Comparison of ENCODE assay signal across 8 cellular contexts in genomic region chr1:16888806-16889178, GRCh38. TPM values are rescaled to one million over a fixed set of nuclear protein-coding genes. Genes with fewer than 3 reads are reported as not detected.
A peak's percentile ranks its signal among the peaks of the same experiment; 100 is the strongest.
DNase-seq lines count a peak whose midpoint lies in the region; ATAC-seq and TF ChIP-seq lines count a peak whose summit lies in the region.

No MANE protein-coding gene starts in this region.

- intact Hi-C loops in right lobe of liver (cut with DNase I) = no loop called here
- intact Hi-C loops in tibial artery (cut with DNase I; ENCODE audit: low total_unique reads) = no loop called here

- peaks cover 20% of the 10 kb centered on the region for H3K4me1 Mint-ChIP-seq in activated T-cell treated with anti-CD3 and anti-CD28 coated beads, Interleukin-2, amount 50 U/mL, for 24 hours (ENCODE audit: low read depth)

- TF ChIP-seq CTCF in cardiac fibroblast (IDR thresholded peaks at IDR 0.05; ENCODE audit: low read depth, low read length) (no peak), right lobe of liver (IDR thresholded peaks at IDR 0.05) (no peak), tibial artery (IDR thresholded peaks at IDR 0.05) (no peak)

- peak overlapping the region; percentile 94 for H3K27ac Mint-ChIP-seq in activated T-cell treated with anti-CD3 and anti-CD28 coated beads, Interleukin-2, amount 50 U/mL, for 24 hours

- H3K27me3 Mint-ChIP-seq in activated T-cell treated with anti-CD3 and anti-CD28 coated beads, Interleukin-2, amount 50 U/mL, for 24 hours = no peaks in the 10 kb centered on the region

- no peaks in the 10 kb centered on the region for H3K9me3 ChIP-seq in right lobe of liver
- no peaks in the 10 kb centered on the region for H3K9me3 ChIP-seq in tibial artery

- H3K4me3 ChIP-seq in cardiac fibroblast (replicated peaks in 1 of 2; ENCODE audit: low read depth in 2 of 2, low read length in 2 of 2) (peak overlapping the region; percentile 53 to 63), right lobe of liver (peak overlapping the region; percentile 63 to 68 (median 67)), tibial artery (peak overlapping the region; percentile 55 to 62)

- ATAC-seq in right lobe of liver (peak; percentile 37 to 62 (median 46)), GM19328 (IDR thresholded peaks at IDR 0.05; ENCODE audit: unreplicated experiment) (no peak)

- H3K9me3 Mint-ChIP-seq in activated T-cell treated with anti-CD3 and anti-CD28 coated beads, Interleukin-2, amount 50 U/mL, for 24 hours = no peaks in the 10 kb centered on the region

- DNase-seq in activated T-cell treated with anti-CD3 and anti-CD28 coated beads, Interleukin-2, amount 50 U/mL, for 24 hours = no peak
- DNase-seq in activated T-cell treated with anti-CD3 and anti-CD28 coated beads, Interleukin-2, amount 50 U/mL, for 1 hour = no peak
- DNase-seq in cardiac fibroblast (ENCODE audit: low read depth in 2 of 2) = peak; percentile 20 to 43
- no peak for DNase-seq in right lobe of liver
- DNase-seq in tibial artery = peak; percentile 27 to 70
- DNase-seq in NCI-H524 treated with DMSO at 0.1 percent for 48 hours (lab: John Stamatoyannopoulos, UW) = no peak
- DNase-seq in NCI-H2081 treated with DMSO at 0.1 percent for 48 hours (lab: John Stamatoyannopoulos, UW) = no peak

- H3K36me3 ChIP-seq in right lobe of liver (no peaks in the 10 kb centered on the region), tibial artery (no peaks in the 10 kb centered on the region)

- H3K4me1 ChIP-seq in right lobe of liver (peaks cover 0 to 34% (median 13%) of the 10 kb centered on the region in 4 donors), tibial artery (peaks cover 0 to 10% (median 6%) of the 10 kb centered on the region in 4 donors)

- H3K27me3 ChIP-seq in right lobe of liver (no peaks in the 10 kb centered on the region), tibial artery (peaks cover 0 to 5% of the 10 kb centered on the region in 2 donors)

- peak overlapping the region; percentile 85 to 95 (median 91) for H3K27ac ChIP-seq in right lobe of liver
- H3K27ac ChIP-seq in tibial artery = peak overlapping the region; percentile 81 to 85

- H3K36me3 Mint-ChIP-seq in activated T-cell treated with anti-CD3 and anti-CD28 coated beads, Interleukin-2, amount 50 U/mL, for 24 hours (ENCODE audit: low read depth) = no peaks in the 10 kb centered on the region

- WGBS in right lobe of liver (ENCODE audit: insufficient coverage, low coverage, low lambda C conversion rate, missing lambda C conversion rate) = 17% methylated on average over 20 of the region's 20 CpGs

- H3K4me3 Mint-ChIP-seq in activated T-cell treated with anti-CD3 and anti-CD28 coated beads, Interleukin-2, amount 50 U/mL, for 24 hours = peak overlapping the region; percentile 88

- no peak for TF ChIP-seq POLR2A in right lobe of liver (IDR thresholded peaks at IDR 0.05)

RNA-seq across cellular contexts. Expression of gene RNU1-2, which starts 7.0 kb away (rescaled TPM):
- 1,000 to 10,000 TPM in 3 of 6 experiments, 100 to 1,000 TPM in 1, under 1 TPM in 2; under 0.01 to 3,377 (median 977) TPM for total RNA-seq in right lobe of liver

RNA-seq across cellular contexts. Expression of gene CROCC, which starts 32.9 kb away (rescaled TPM):
- total RNA-seq in right lobe of liver = 10 to 100 TPM in 3 of 6 experiments, 1 to 10 TPM in 3; 6.5 to 12.7 (median 9.4) TPM

Comparison
In these comparisons a context has a peak if more than half of its experiments do, and no peak if none do; other contexts are left out.
1. DNase-seq: peak in cardiac fibroblast (2 of 2) and tibial artery (2 of 2); none in activated T-cell treated with anti-CD3 and anti-CD28 coated beads, Interleukin-2, amount 50 U/mL, for 24 hours (single experiment), activated T-cell treated with anti-CD3 and anti-CD28 coated beads, Interleukin-2, amount 50 U/mL, for 1 hour (single experiment), right lobe of liver (0 of 3), NCI-H524 treated with DMSO at 0.1 percent for 48 hours (single experiment) and NCI-H2081 treated with DMSO at 0.1 percent for 48 hours (single experiment).
2. Peak in every context shown above with its lines, with median percentiles within 50 percentile points of each other: H3K4me3 ChIP-seq.